In the genomic region with DNA sequence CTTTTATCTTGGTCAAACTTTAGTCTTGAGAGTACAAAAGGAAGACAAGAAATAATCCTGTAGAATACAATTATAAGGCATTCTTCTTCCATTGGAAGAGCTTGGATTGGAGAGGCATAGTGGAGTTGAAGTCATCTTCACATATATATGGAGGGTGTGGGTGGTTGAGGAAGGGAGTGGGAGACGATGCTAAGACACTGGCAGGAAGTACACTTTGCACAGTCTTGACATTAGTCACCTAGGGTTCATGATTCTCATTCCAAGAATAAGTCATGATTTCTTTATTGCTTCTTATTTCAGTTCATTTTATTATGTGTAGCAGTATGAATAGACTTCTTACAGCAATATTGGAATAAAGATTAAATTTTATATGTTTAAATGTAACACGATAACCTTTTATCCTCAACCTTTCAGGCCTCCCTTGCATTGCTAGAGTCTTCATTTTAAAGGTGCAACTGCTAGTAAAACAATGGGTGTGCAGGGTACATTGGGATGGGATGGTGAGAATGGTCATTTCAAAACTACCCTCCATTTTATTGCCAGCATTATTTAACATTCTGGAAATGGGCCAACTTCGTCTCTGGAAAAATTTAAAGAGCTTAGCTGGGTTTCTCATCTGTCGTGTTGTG, we compare ENCODE assay signal across 19 cellular contexts. TPM values are rescaled to one million over a fixed set of nuclear protein-coding genes. Genes with fewer than 3 reads are reported as not detected.
A peak's percentile ranks its signal among the peaks of the same experiment; 100 is the strongest.
DNase-seq lines count a peak whose midpoint lies in the region; ATAC-seq, FAIRE-seq and TF ChIP-seq lines count a peak whose summit lies in the region.
"Had no signal": no experiment of that assay in that cellular context is flagged by ENCODE, and none has a peak within 500 bp of the region (broad histone marks: within the 10 kb centered on the region; RNA-seq: fewer than 3 reads in every experiment).

No MANE protein-coding gene starts in this region.

- ATAC-seq in natural killer cell treated with Interleukin-12 subunit alpha and Interleukin-12 subunit beta and Interleukin-15 and Interleukin-18, amount 100 ng/mL, for 72 hours = peak; percentile 73 to 93
- ATAC-seq in natural killer cell (no peak), HG02973 (IDR thresholded peaks at IDR 0.05; ENCODE audit: unreplicated experiment) (peak; percentile 73), GM21360 (IDR thresholded peaks at IDR 0.05; ENCODE audit: unreplicated experiment) (no peak), HG03135 (IDR thresholded peaks at IDR 0.05; ENCODE audit: unreplicated experiment) (no peak), GM18502 (IDR thresholded peaks at IDR 0.05; ENCODE audit: poor library complexity, unreplicated experiment) (no peak)
- peak; percentile 84 for ATAC-seq in stimulated activated naive CD8-positive, alpha-beta T cell treated with anti-CD3 and anti-CD28 coated beads, Interleukin-15, Interleukin-2, amounts not matched to agents 100 U/mL and 50 U/mL, for 24 hours
- ATAC-seq: naive thymus-derived CD4-positive, alpha-beta T cell; WTC11 had no signal

- H3K9me3 Mint-ChIP-seq in natural killer cell treated with Interleukin-12 subunit alpha and Interleukin-12 subunit beta and Interleukin-15 and Interleukin-18, amount 100 ng/mL, for 72 hours = no peaks in the 10 kb centered on the region
- no peaks in the 10 kb centered on the region for H3K9me3 Mint-ChIP-seq in natural killer cell
- H3K9me3 Mint-ChIP-seq: WTC11 had no signal

- peak; percentile 95 for FAIRE-seq in colon (lab: Jason Lieb, UNC)
- FAIRE-seq: D721Med had no signal

- DNase-seq in natural killer cell treated with Interleukin-12 subunit alpha and Interleukin-12 subunit beta and Interleukin-15 and Interleukin-18, amount 100 ng/mL, for 72 hours (ENCODE audit: low spot score) = no peak
- DNase-seq in natural killer cell = no peak
- DNase-seq in stimulated activated naive CD8-positive, alpha-beta T cell treated with anti-CD3 and anti-CD28 coated beads, Interleukin-15, Interleukin-2, amounts not matched to agents 100 U/mL and 50 U/mL, for 24 hours = no peak
- DNase-seq: AML-193; H7; KBM-7; naive thymus-derived CD4-positive, alpha-beta T cell; NCI-H1092; NCI-H82; RPMI8226 had no signal

- H3K4me1 Mint-ChIP-seq in natural killer cell treated with Interleukin-12 subunit alpha and Interleukin-12 subunit beta and Interleukin-15 and Interleukin-18, amount 100 ng/mL, for 72 hours (ENCODE audit: low read depth in 2 of 2) = peaks cover 7 to 10% of the 10 kb centered on the region in 2 donors
- no peaks in the 10 kb centered on the region for H3K4me1 Mint-ChIP-seq in natural killer cell
- H3K4me1 Mint-ChIP-seq: WTC11 had no signal

- peaks cover 6 to 8% of the 10 kb centered on the region in 2 donors for H3K27me3 Mint-ChIP-seq in natural killer cell treated with Interleukin-12 subunit alpha and Interleukin-12 subunit beta and Interleukin-15 and Interleukin-18, amount 100 ng/mL, for 72 hours
- H3K27me3 Mint-ChIP-seq in natural killer cell (ENCODE audit: low read depth in 2 of 2) = no peaks in the 10 kb centered on the region
- H3K27me3 Mint-ChIP-seq: naive thymus-derived CD4-positive, alpha-beta T cell had no signal

- H3K4me3 Mint-ChIP-seq in natural killer cell treated with Interleukin-12 subunit alpha and Interleukin-12 subunit beta and Interleukin-15 and Interleukin-18, amount 100 ng/mL, for 72 hours = peak overlapping the region; percentile 4
- H3K4me3 Mint-ChIP-seq in natural killer cell = no peak overlapping the region
- H3K4me3 Mint-ChIP-seq: WTC11 had no signal

- TF ChIP-seq CTCF in natural killer cell (IDR thresholded peaks at IDR 0.05) = no peak

- H3K27ac Mint-ChIP-seq in natural killer cell treated with Interleukin-12 subunit alpha and Interleukin-12 subunit beta and Interleukin-15 and Interleukin-18, amount 100 ng/mL, for 72 hours = peak overlapping the region in 1 of 2 donors; percentile 30
- H3K27ac Mint-ChIP-seq in natural killer cell = no peak overlapping the region
- H3K27ac Mint-ChIP-seq: WTC11 had no signal

- H3K36me3 Mint-ChIP-seq in natural killer cell treated with Interleukin-12 subunit alpha and Interleukin-12 subunit beta and Interleukin-15 and Interleukin-18, amount 100 ng/mL, for 72 hours = no peaks in the 10 kb centered on the region
- H3K36me3 Mint-ChIP-seq in natural killer cell = no peaks in the 10 kb centered on the region
- H3K36me3 Mint-ChIP-seq: WTC11 had no signal

- intact Hi-C loops in natural killer cell (cut with micrococcal nuclease) = no loop called here

RNA-seq across cellular contexts. Expression of gene SLC26A3, which starts 12.3 kb away (rescaled TPM):
- total RNA-seq in natural killer cell treated with Interleukin-12 subunit alpha and Interleukin-12 subunit beta and Interleukin-15 and Interleukin-18, amount 100 ng/mL, for 72 hours = not detected
- total RNA-seq in natural killer cell = not detected
- total RNA-seq: H7; naive thymus-derived CD4-positive, alpha-beta T cell; renal cortical epithelial cell; urinary bladder had no signal

Comparison
In these comparisons a context has a peak if more than half of its experiments do, and no peak if none do; other contexts are left out.
1. ATAC-seq: peak in natural killer cell treated with Interleukin-12 subunit alpha and Interleukin-12 subunit beta and Interleukin-15 and Interleukin-18, amount 100 ng/mL, for 72 hours (2 of 2), HG02973 (single experiment) and stimulated activated naive CD8-positive, alpha-beta T cell treated with anti-CD3 and anti-CD28 coated beads, Interleukin-15, Interleukin-2, amounts not matched to agents 100 U/mL and 50 U/mL, for 24 hours (single experiment); none in natural killer cell (0 of 3), GM21360 (single experiment), HG03135 (single experiment) and GM18502 (single experiment).